Comparison of ENCODE assay signal across 21 cellular contexts in genomic region chr14:20329355-20329754, GRCh38.
"Had no signal": no experiment of that assay in that cellular context is flagged by ENCODE, and none has a peak within 500 bp of the region (broad histone marks: within the 10 kb centered on the region; RNA-seq: fewer than 3 reads in every experiment).

No MANE protein-coding gene starts in this region.

- H3K4me3 ChIP-seq: left ventricle myocardium inferior had no signal

- ATAC-seq: foreskin keratinocyte; naive thymus-derived CD8-positive, alpha-beta T cell; stimulated activated memory B cell treated with anti-CD40 and anti-IgM and Interleukin-4, amounts not matched to agents 10 μg/mL and 1 μg/mL and 100 μg/mL, for 72 hours had no signal

- H3K4me3 Mint-ChIP-seq: activated B cell treated with CpG ODN at 0.5 μM for 24 hours; activated CD4-positive, alpha-beta T cell treated with anti-CD3 and anti-CD28 coated beads, Interleukin-2, amount 10 ng/mL, durations not matched to agents 7 days and 5 days; central memory CD8-positive, alpha-beta T cell; stimulated activated memory B cell treated with anti-CD40 and anti-IgM and Interleukin-4, amounts not matched to agents 10 μg/mL and 1 μg/mL and 100 μg/mL, for 72 hours had no signal

- DNase-seq: activated B cell treated with CpG ODN at 0.5 μM for 24 hours; activated CD4-positive, alpha-beta T cell treated with anti-CD3 and anti-CD28 coated beads, Interleukin-2, amount 10 ng/mL, durations not matched to agents 7 days and 5 days; activated effector memory CD4-positive, alpha-beta T cell treated with Interleukin-2 at 50 U/mL for 16 hours; activated naive CD4-positive, alpha-beta T cell treated with anti-CD3 and anti-CD28 coated beads, Interleukin-2, amount 50 U/mL, for 16 hours; activated T-cell treated with anti-CD3 and anti-CD28 coated beads, Interleukin-2, amount 50 U/mL, for 24 hours; amniotic stem cell; cortex of kidney; effector CD8-positive, alpha-beta T cell; foreskin keratinocyte; glutamatergic neuron; hypothalamus; left ventricle myocardium inferior; naive thymus-derived CD8-positive, alpha-beta T cell; stimulated activated CD4-positive, alpha-beta T cell treated with anti-CD3 and anti-CD28 coated beads, Interleukin-12 subunit alpha, Interleukin-12 subunit beta, amount 100 ng/mL, for 4 hours; stimulated activated CD4-positive, alpha-beta T cell treated with anti-CD3 and anti-CD28 coated beads, Interleukin-2, amount 100 ng/mL, for 24 hours; SW 1271; trophoblast cell had no signal

- H3K27me3 Mint-ChIP-seq: activated B cell treated with CpG ODN at 0.5 μM for 24 hours; activated CD4-positive, alpha-beta T cell treated with anti-CD3 and anti-CD28 coated beads, Interleukin-2, amount 10 ng/mL, durations not matched to agents 7 days and 5 days; activated T-cell treated with anti-CD3 and anti-CD28 coated beads, Interleukin-2, amount 50 U/mL, for 24 hours; central memory CD8-positive, alpha-beta T cell; naive thymus-derived CD8-positive, alpha-beta T cell; stimulated activated memory B cell treated with anti-CD40 and anti-IgM and Interleukin-4, amounts not matched to agents 10 μg/mL and 1 μg/mL and 100 μg/mL, for 72 hours had no signal

- H3K27ac Mint-ChIP-seq: activated CD4-positive, alpha-beta T cell treated with anti-CD3 and anti-CD28 coated beads, Interleukin-2, amount 10 ng/mL, durations not matched to agents 7 days and 5 days; stimulated activated memory B cell treated with anti-CD40 and anti-IgM and Interleukin-4, amounts not matched to agents 10 μg/mL and 1 μg/mL and 100 μg/mL, for 72 hours had no signal

- H3K9me3 ChIP-seq: left ventricle myocardium inferior, neutrophil had no signal

- H3K27ac ChIP-seq: foreskin keratinocyte, left ventricle myocardium inferior, neutrophil, parathyroid adenoma had no signal

- H2AFZ ChIP-seq: parathyroid adenoma had no signal

- H3K36me3 ChIP-seq: neutrophil had no signal

- H3K9me3 Mint-ChIP-seq: activated B cell treated with CpG ODN at 0.5 μM for 24 hours; activated CD4-positive, alpha-beta T cell treated with anti-CD3 and anti-CD28 coated beads, Interleukin-2, amount 10 ng/mL, durations not matched to agents 7 days and 5 days; activated T-cell treated with anti-CD3 and anti-CD28 coated beads, Interleukin-2, amount 50 U/mL, for 24 hours; central memory CD8-positive, alpha-beta T cell; naive thymus-derived CD8-positive, alpha-beta T cell; stimulated activated memory B cell treated with anti-CD40 and anti-IgM and Interleukin-4, amounts not matched to agents 10 μg/mL and 1 μg/mL and 100 μg/mL, for 72 hours had no signal

- H3K79me2 ChIP-seq: parathyroid adenoma had no signal

- H3K9ac ChIP-seq: parathyroid adenoma had no signal

- H3K27me3 ChIP-seq: foreskin keratinocyte, neutrophil had no signal
